In the genomic region with DNA sequence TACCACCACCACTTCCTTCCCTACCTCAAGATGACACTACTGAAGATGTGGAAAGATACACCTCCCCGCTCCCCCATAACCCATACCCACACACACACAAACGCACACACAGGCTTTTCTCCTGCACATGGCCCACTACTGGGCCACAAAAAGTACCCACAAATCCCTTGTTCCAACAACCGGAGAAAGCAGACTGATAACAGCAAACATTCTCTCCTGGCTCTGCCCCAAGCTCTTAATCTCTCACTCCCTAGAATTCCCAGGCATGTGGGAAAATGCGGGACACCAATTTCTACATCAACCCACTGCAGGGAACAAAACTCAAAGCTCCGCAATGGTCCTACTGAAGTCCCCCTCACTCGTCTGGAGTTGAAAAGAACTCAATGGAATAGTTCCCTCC, we compare ENCODE assay signal across 21 cellular contexts.
"Had no signal": no experiment of that assay in that cellular context is flagged by ENCODE, and none has a peak within 500 bp of the region (broad histone marks: within the 10 kb centered on the region; RNA-seq: fewer than 3 reads in every experiment).

No MANE protein-coding gene starts in this region.

- H3K9me3 ChIP-seq: ascending aorta had no signal

- H3K9ac ChIP-seq: KMS-11 had no signal

- ATAC-seq: activated CD8-positive, alpha-beta memory T cell treated with anti-CD3 and anti-CD28 coated beads, Interleukin-2, amount 10 ng/mL, durations not matched to agents 7 days and 5 days; WTC11 had no signal

- H3K4me2 ChIP-seq: KMS-11 had no signal

- FAIRE-seq: RCC 7860 had no signal

- H3K27ac ChIP-seq: ascending aorta, KMS-11 had no signal

- DNase-seq: activated CD4-positive, alpha-beta T cell treated with anti-CD3 and anti-CD28 coated beads for 48 hours; activated CD4-positive, alpha-beta T cell treated with anti-CD3 and anti-CD28 coated beads, Interleukin-2, amount 50 U/mL, for 4 hours; activated CD4-positive, CD25-positive, alpha-beta regulatory T cell treated with anti-CD3 and anti-CD28 coated beads, Interleukin-2, amount 50 U/mL, for 72 hours; activated CD8-positive, alpha-beta memory T cell treated with anti-CD3 and anti-CD28 coated beads, Interleukin-2, amount 10 ng/mL, durations not matched to agents 7 days and 5 days; activated effector memory CD4-positive, alpha-beta T cell treated with Interleukin-2 at 50 U/mL for 16 hours; activated naive CD4-positive, alpha-beta T cell; activated T-cell treated with anti-CD3 and anti-CD28 coated beads, Interleukin-2, amount 50 U/mL, for 24 hours; amniotic stem cell; IMR-90; MV-4-11; NCI-H1105; NCI-H1436; NCI-H1694 treated with DMSO at 0.1 percent for 48 hours; NCI-H2029 treated with DMSO at 0.1 percent for 48 hours; NCI-H446; NCI-H524; SHP77 treated with DMSO at 0.1 percent for 48 hours had no signal

- H3K36me3 ChIP-seq: ascending aorta had no signal

- H3K27me3 ChIP-seq: ascending aorta had no signal

- H3K4me3 ChIP-seq: ascending aorta had no signal

- H3K4me1 ChIP-seq: ascending aorta had no signal
